Comparison of ENCODE assay signal across 1 cellular context in genomic region chr18:56652802-56653201, GRCh38.
TF ChIP-seq lines count a peak whose summit lies in the region.

No MANE protein-coding gene starts in this region.

TF ChIP-seq in neural cell, 6 proteins besides CTCF, POLR2A, EP300 and RAD21 (continued from another document):
- no peak for TF ChIP-seq SMC3 (conservative IDR thresholded peaks at IDR 0.05; ENCODE audit: poor library complexity)
- no peak for TF ChIP-seq TAF1 (IDR thresholded peaks at IDR 0.05; ENCODE audit: low read depth)
